22 cellular contexts compared by ENCODE assay signal in genomic region chr20:32493356-32493755, GRCh38.
"Had no signal": no experiment of that assay in that cellular context is flagged by ENCODE, and none has a peak within 500 bp of the region (broad histone marks: within the 10 kb centered on the region; RNA-seq: fewer than 3 reads in every experiment).

No MANE protein-coding gene starts in this region.

- ATAC-seq: activated T-cell treated with anti-CD3 and anti-CD28 coated beads, Interleukin-2, amount 50 U/mL, for 4 hours; left cardiac atrium; lower lobe of right lung had no signal

- H3K27ac ChIP-seq: lower lobe of right lung, tibial nerve, WERI-Rb-1 had no signal

- H3K27me3 ChIP-seq: tibial nerve had no signal

- H3K9me3 Mint-ChIP-seq: activated T-cell treated with anti-CD3 and anti-CD28 coated beads, Interleukin-2, amount 50 U/mL, for 4 hours had no signal

- H3K4me3 Mint-ChIP-seq: activated naive CD4-positive, alpha-beta T cell treated with anti-CD3 and anti-CD28 coated beads, Interleukin-2, amount 50 U/mL, for 24 hours; activated T-cell treated with anti-CD3 and anti-CD28 coated beads, Interleukin-2, amount 50 U/mL, for 4 hours; brain; mesothelial cell of epicardium had no signal

- H3K36me3 ChIP-seq: lower lobe of right lung, tibial nerve had no signal

- H3K4me3 ChIP-seq: lower lobe of right lung, tibial nerve had no signal

- H3K27ac Mint-ChIP-seq: activated naive CD4-positive, alpha-beta T cell treated with anti-CD3 and anti-CD28 coated beads, Interleukin-2, amount 50 U/mL, for 24 hours; brain; mesothelial cell of epicardium had no signal

- H3K4me1 ChIP-seq: tibial nerve had no signal

- H3K9me3 ChIP-seq: lower lobe of right lung, SK-N-SH, tibial nerve had no signal

- H3K27me3 Mint-ChIP-seq: activated naive CD4-positive, alpha-beta T cell treated with anti-CD3 and anti-CD28 coated beads, Interleukin-2, amount 50 U/mL, for 24 hours; brain had no signal

- DNase-seq: activated CD4-positive, alpha-beta T cell treated with anti-CD3 and anti-CD28 coated beads, Interleukin-2, amount 50 U/mL, for 48 hours; activated effector memory CD4-positive, alpha-beta T cell treated with anti-CD3 and anti-CD28 coated beads, Interleukin-2, amount 50 U/mL, for 16 hours; activated T-cell treated with anti-CD3 and anti-CD28 coated beads, Interleukin-2, amount 50 U/mL, for 4 hours; amniotic stem cell; central memory CD4-positive, alpha-beta T cell; cortex of kidney; effector CD4-positive, alpha-beta T cell; foreskin fibroblast; left cardiac atrium; lower lobe of right lung; nucleus accumbens; SK-N-SH; small intestine; stimulated activated CD4-positive, alpha-beta T cell treated with anti-CD3 and anti-CD28 coated beads, Interleukin-4, amount 100 ng/mL, for 4 hours; stimulated activated CD8-positive, alpha-beta memory T cell treated with anti-CD3 and anti-CD28 coated beads, Interleukin-4, amount 100 ng/mL, for 48 hours; stimulated activated naive CD4-positive, alpha-beta T cell treated with Interleukin-2 at 50 U/mL for 16 hours; substantia nigra; WERI-Rb-1 had no signal
